ENCODE assay signal across 37 cellular contexts in genomic region chr17:32955155-32955554, GRCh38. TPM values are rescaled to one million over a fixed set of nuclear protein-coding genes. Genes with fewer than 3 reads are reported as not detected.
"Had no signal": no experiment of that assay in that cellular context is flagged by ENCODE, and none has a peak within 500 bp of the region (broad histone marks: within the 10 kb centered on the region; RNA-seq: fewer than 3 reads in every experiment).

No MANE protein-coding gene starts in this region.

- H3K4me3 ChIP-seq: coronary artery, esophagus muscularis mucosa, heart right ventricle, lower lobe of right lung, neural progenitor cell, psoas muscle, sigmoid colon, spleen, thoracic aorta, tibial nerve, upper lobe of right lung, uterus had no signal

- DNase-seq: dermis blood vessel endothelial cell; effector memory CD4-positive, alpha-beta T cell; foreskin keratinocyte; glutamatergic neuron; heart right ventricle; hypothalamus; immature natural killer cell; islet precursor cell; kidney glomerular epithelial cell; left ventricle myocardium superior; lower lobe of right lung; naive thymus-derived CD4-positive, alpha-beta T cell; posterior cingulate gyrus; psoas muscle; right cardiac atrium; sigmoid colon; spleen; stimulated activated CD4-positive, alpha-beta T cell treated with anti-CD3 and anti-CD28 coated beads, Interleukin-4, amount 100 ng/mL, for 4 hours; stimulated activated naive CD8-positive, alpha-beta T cell treated with anti-CD3 and anti-CD28 coated beads, Interleukin-15, Interleukin-2, amounts not matched to agents 100 U/mL and 50 U/mL, for 24 hours; upper lobe of right lung; uterus had no signal

- H3K27me3 ChIP-seq: neural progenitor cell, sigmoid colon, tibial nerve, uterus had no signal

- ATAC-seq: heart right ventricle; left ventricle myocardium superior; naive thymus-derived CD4-positive, alpha-beta T cell; psoas muscle; stimulated activated memory B cell treated with anti-CD40 and anti-IgM and Interleukin-4, amounts not matched to agents 10 μg/mL and 1 μg/mL and 100 μg/mL, for 72 hours; stimulated activated naive CD8-positive, alpha-beta T cell treated with anti-CD3 and anti-CD28 coated beads, Interleukin-15, Interleukin-2, amounts not matched to agents 100 U/mL and 50 U/mL, for 24 hours had no signal

- H3K9me3 ChIP-seq: esophagus muscularis mucosa, heart right ventricle, lower lobe of right lung, psoas muscle, sigmoid colon, spleen, thoracic aorta, tibial nerve, upper lobe of right lung, uterus had no signal

- H3K36me3 ChIP-seq: esophagus muscularis mucosa, heart right ventricle, lower lobe of right lung, neural progenitor cell, sigmoid colon, spleen, thoracic aorta, tibial nerve, upper lobe of right lung, uterus had no signal

- H3K9ac ChIP-seq: neural progenitor cell had no signal

- H3K27ac ChIP-seq: coronary artery, esophagus muscularis mucosa, foreskin keratinocyte, heart right ventricle, lower lobe of right lung, neural progenitor cell, psoas muscle, sigmoid colon, spleen, thoracic aorta, tibial nerve, upper lobe of right lung, uterus had no signal

- H3K4me1 ChIP-seq: esophagus muscularis mucosa, foreskin keratinocyte, heart right ventricle, lower lobe of right lung, neural progenitor cell, psoas muscle, sigmoid colon, spleen, tibial nerve, uterus had no signal

RNA-seq across cellular contexts. Expression of gene TMEM98, which starts 27.2 kb away (rescaled TPM):
- total RNA-seq: mononuclear cell had no signal
- polyA plus RNA-seq: immature natural killer cell; naive thymus-derived CD4-positive, alpha-beta T cell had no signal

RNA-seq across cellular contexts. Expression of gene SPACA3, which starts 36.5 kb away (rescaled TPM):
- total RNA-seq: chondrocyte; dermis blood vessel endothelial cell; endothelial cell of umbilical vein; epithelial cell of proximal tubule; esophagus muscularis mucosa; fibroblast of lung; foreskin keratinocyte; heart right ventricle; left colon; left ventricle myocardium superior; lower lobe of right lung; mesenteric fat pad; mononuclear cell; naive thymus-derived CD4-positive, alpha-beta T cell; osteocyte; psoas muscle; renal cortical epithelial cell; right cardiac atrium; sigmoid colon; skeletal muscle tissue; spleen; thoracic aorta; tibial nerve; upper lobe of right lung; uterus had no signal
- polyA plus RNA-seq: endothelial cell of umbilical vein; fibroblast of lung; foreskin keratinocyte; heart right ventricle; immature natural killer cell; naive thymus-derived CD4-positive, alpha-beta T cell; psoas muscle; right cardiac atrium; sigmoid colon; spleen had no signal
